ENCODE assay signal across 9 cellular contexts in genomic region chr15:66153549-66154415, GRCh38.
DNase-seq lines count a peak whose midpoint lies in the region; ATAC-seq and TF ChIP-seq lines count a peak whose summit lies in the region.
"Had no signal": no experiment of that assay in that cellular context is flagged by ENCODE, and none has a peak within 500 bp of the region (broad histone marks: within the 10 kb centered on the region; RNA-seq: fewer than 3 reads in every experiment).

No MANE protein-coding gene starts in this region.

- H3K27me3 ChIP-seq in BLaER1 treated with 17β-estradiol and CSF1 and Interleukin-3, amounts not matched to agents 10 nM and 100 nM: no peaks in the 10 kb centered on the region

- H3K9me3 ChIP-seq in BLaER1 treated with 17β-estradiol and CSF1 and Interleukin-3, amounts not matched to agents 10 nM and 100 nM (replicated peaks in 1 of 11): no peaks in the 10 kb centered on the region

- H3K4me2 ChIP-seq in BLaER1 treated with 17β-estradiol and CSF1 and Interleukin-3, amounts not matched to agents 10 nM and 100 nM: peak overlapping the region in 9 of 11 experiments; percentile 43 to 82 (median 64); a peak in 18 of 22 replicates

- peaks cover 0 to 53% (median 24%) of the 10 kb centered on the region in 10 experiments; a peak in 16 of 20 replicates for H3K4me1 ChIP-seq in BLaER1 treated with 17β-estradiol and CSF1 and Interleukin-3, amounts not matched to agents 10 nM and 100 nM

- no peaks in the 10 kb centered on the region for H4K20me1 ChIP-seq in BLaER1 treated with 17β-estradiol and CSF1 and Interleukin-3, amounts not matched to agents 10 nM and 100 nM

- DNase-seq in NCI-H2196 (lab: John Stamatoyannopoulos, UW; ENCODE audit: unreplicated experiment) (peak; percentile 11), coronary artery (ENCODE audit: low spot score) (no peak), AML-193 (lab: John Stamatoyannopoulos, UW) (no peak)
- DNase-seq in NK-92 treated with Interleukin-12 subunit alpha and Interleukin-12 subunit beta, amount 100 ng/mL, for 24 hours (lab: John Stamatoyannopoulos, UW): no peak
- DNase-seq: left cardiac atrium had no signal

- H3K4me3 ChIP-seq in BLaER1 treated with 17β-estradiol and CSF1 and Interleukin-3, amounts not matched to agents 10 nM and 100 nM: no peak overlapping the region
- H3K4me3 ChIP-seq in coronary artery: no peak overlapping the region

- H3K36me3 ChIP-seq in BLaER1 treated with 17β-estradiol and CSF1 and Interleukin-3, amounts not matched to agents 10 nM and 100 nM: no peaks in the 10 kb centered on the region

- TF ChIP-seq CTCF in coronary artery (IDR thresholded peaks at IDR 0.05): no peak

- H3K27ac ChIP-seq in BLaER1 treated with 17β-estradiol and CSF1 and Interleukin-3, amounts not matched to agents 10 nM and 100 nM: peak overlapping the region in 3 of 11 experiments; percentile 58 to 69 (median 60); a peak in 5 of 22 replicates
- no peak overlapping the region for H3K27ac ChIP-seq in coronary artery

- peak; percentile 81 for ATAC-seq in GM19372 (IDR thresholded peaks at IDR 0.05; ENCODE audit: low read depth, unreplicated experiment)
- peak; percentile 83 for ATAC-seq in HG03066 (IDR thresholded peaks at IDR 0.05; ENCODE audit: low read depth, unreplicated experiment)
- no peak for ATAC-seq in HG03095 (IDR thresholded peaks at IDR 0.05; ENCODE audit: unreplicated experiment)
- ATAC-seq: left cardiac atrium had no signal

- H3K9ac ChIP-seq in BLaER1 treated with 17β-estradiol and CSF1 and Interleukin-3, amounts not matched to agents 10 nM and 100 nM: peak overlapping the region in 4 of 11 experiments; percentile 20 to 39 (median 32); a peak in 5 of 22 replicates
